In genomic region chr19:49282184-49282583, GRCh38 we compare ENCODE assay signal across 29 cellular contexts. TPM values are rescaled to one million over a fixed set of nuclear protein-coding genes. Genes with fewer than 3 reads are reported as not detected.
"Had no signal": no experiment of that assay in that cellular context is flagged by ENCODE, and none has a peak within 500 bp of the region (broad histone marks: within the 10 kb centered on the region; RNA-seq: fewer than 3 reads in every experiment).

No MANE protein-coding gene starts in this region.

- H3K4me3 ChIP-seq: coronary artery, dorsolateral prefrontal cortex, esophagus muscularis mucosa, gastrocnemius medialis, heart left ventricle had no signal

- ATAC-seq: activated CD4-positive, CD25-positive, alpha-beta regulatory T cell treated with anti-CD3 and anti-CD28 coated beads, Interleukin-2, amount 50 U/mL, for 24 hours; activated CD8-positive, alpha-beta T cell treated with anti-CD3 and anti-CD28 coated beads for 36 hours; activated T-cell treated with anti-CD3 and anti-CD28 coated beads, Interleukin-2, amount 50 U/mL, for 4 hours; activated T-helper 17 cell treated with anti-CD3 and anti-CD28 coated beads, Interleukin-2, amount 50 U/mL, for 72 hours; foreskin keratinocyte; gastrocnemius medialis; heart left ventricle; T-helper 17 cell had no signal

- H3K36me3 ChIP-seq: brain microvascular endothelial cell, esophagus muscularis mucosa, gastrocnemius medialis, heart left ventricle, WERI-Rb-1 had no signal

- FAIRE-seq: astrocyte had no signal

- DNase-seq: activated B cell treated with CpG ODN at 0.5 μM for 24 hours; activated CD4-positive, alpha-beta T cell treated with anti-CD3 and anti-CD28 coated beads for 48 hours; activated CD4-positive, alpha-beta T cell treated with anti-CD3 and anti-CD28 coated beads, Interleukin-2, amount 50 U/mL, for 1 hour; activated CD4-positive, alpha-beta T cell treated with anti-CD3 and anti-CD28 coated beads, Interleukin-2, amount 50 U/mL, for 48 hours; activated CD8-positive, alpha-beta memory T cell treated with anti-CD3 and anti-CD28 coated beads for 24 hours; activated CD8-positive, alpha-beta T cell treated with anti-CD3 and anti-CD28 coated beads for 36 hours; activated effector memory CD4-positive, alpha-beta T cell treated with Interleukin-2 at 50 U/mL for 16 hours; activated gamma-delta T cell treated with Interleukin-2 at 50 U/mL for 16 hours; activated naive CD4-positive, alpha-beta T cell treated with anti-CD3 and anti-CD28 coated beads, Interleukin-2, amount 50 U/mL, for 16 hours; activated naive CD4-positive, alpha-beta T cell treated with Interleukin-2 at 50 U/mL for 16 hours; activated T-cell treated with anti-CD3 and anti-CD28 coated beads, Interleukin-2, amount 50 U/mL, for 4 hours; amniotic stem cell; anterior cingulate cortex; brain microvascular endothelial cell; dorsolateral prefrontal cortex; effector memory CD4-positive, alpha-beta T cell; endodermal cell; foreskin keratinocyte; gastrocnemius medialis; glutamatergic neuron; heart left ventricle; T-helper 17 cell; T1000; WERI-Rb-1 had no signal

- H3K27ac ChIP-seq: brain microvascular endothelial cell, coronary artery, dorsolateral prefrontal cortex, esophagus muscularis mucosa, foreskin keratinocyte, gastrocnemius medialis, heart left ventricle, WERI-Rb-1 had no signal

- H3K27me3 ChIP-seq: brain microvascular endothelial cell had no signal

- H3K9me3 ChIP-seq: esophagus muscularis mucosa, gastrocnemius medialis, heart left ventricle had no signal

- H3K4me1 ChIP-seq: esophagus muscularis mucosa, foreskin keratinocyte, gastrocnemius medialis, heart left ventricle had no signal

RNA-seq across cellular contexts. Expression of gene CD37, which starts 53.0 kb away (rescaled TPM):
- polyA plus RNA-seq: foreskin keratinocyte had no signal
